15 cellular contexts compared by ENCODE assay signal in genomic region chr16:47047804-47048203, GRCh38.
DNase-seq lines count a peak whose midpoint lies in the region; ATAC-seq and TF ChIP-seq lines count a peak whose summit lies in the region.
"Had no signal": no experiment of that assay in that cellular context is flagged by ENCODE, and none has a peak within 500 bp of the region (broad histone marks: within the 10 kb centered on the region; RNA-seq: fewer than 3 reads in every experiment).

No MANE protein-coding gene starts in this region.

- H3K4me3 Mint-ChIP-seq in GM23338: no peak overlapping the region
- H3K4me3 Mint-ChIP-seq: CD14-positive monocyte; CD8-positive, alpha-beta T cell had no signal

- H2AFZ ChIP-seq in GM23338 (0 out of 2 replicates have a peak overlapping the region, but pooled peaks have one; percentile 32), OCI-LY3 (ENCODE audit: low read depth, low read length) (peak overlapping the region; percentile 18; the same call in 1 of the 2 replicates), neuronal stem cell (ENCODE audit: low read length) (no peak overlapping the region)

- H4K20me1 ChIP-seq in GM23338 (replicated peaks; ENCODE audit: insufficient read depth): no peaks in the 10 kb centered on the region
- no peaks in the 10 kb centered on the region for H4K20me1 ChIP-seq in OCI-LY3 (ENCODE audit: insufficient read depth, low read length)

- peaks cover 6% of the 10 kb centered on the region for H3K27me3 Mint-ChIP-seq in GM23338 (ENCODE audit: insufficient read depth, low read depth, poor library complexity)

- H3K4me3 ChIP-seq in GM23338: no peak overlapping the region
- peak overlapping the region; percentile 54 for H3K4me3 ChIP-seq in OCI-LY3 (ENCODE audit: low read length)
- no peak overlapping the region for H3K4me3 ChIP-seq in neuronal stem cell (ENCODE audit: low read length in 2 of 2)
- H3K4me3 ChIP-seq: A549, K562 had no signal

- no peak overlapping the region for H2BK120ac ChIP-seq in neuronal stem cell (ENCODE audit: low read depth, low read length)

- TF ChIP-seq CTCF in GM23338 (conservative IDR thresholded peaks at IDR 0.05; ENCODE audit: low read depth in 2 of 2): no peak
- TF ChIP-seq CTCF in OCI-LY3 (IDR thresholded peaks at IDR 0.05; ENCODE audit: low read depth, low read length): no peak

- no peaks in the 10 kb centered on the region for H3F3A ChIP-seq in GM23338 (replicated peaks; ENCODE audit: low read depth)

- no peak overlapping the region for H2BK12ac ChIP-seq in neuronal stem cell (ENCODE audit: low read length)

- H3K79me2 ChIP-seq in GM23338 (replicated peaks; ENCODE audit: insufficient read depth): no peaks in the 10 kb centered on the region
- H3K79me2 ChIP-seq in OCI-LY3 (ENCODE audit: low read length): no peaks in the 10 kb centered on the region

- H2AK5ac ChIP-seq in neuronal stem cell (ENCODE audit: low read depth, low read length): no peak overlapping the region

- no peak overlapping the region for H2BK5ac ChIP-seq in neuronal stem cell (ENCODE audit: low read length)

- no peak overlapping the region for H4K8ac ChIP-seq in neuronal stem cell (ENCODE audit: low read depth, low read length)

- peaks cover 2% of the 10 kb centered on the region; the same call in 1 of the 3 replicates for H3K9me3 Mint-ChIP-seq in GM23338
- H3K9me3 Mint-ChIP-seq: CD14-positive monocyte; CD8-positive, alpha-beta T cell had no signal

- H3K4me2 ChIP-seq in GM23338 (no peak overlapping the region), OCI-LY3 (ENCODE audit: low read length) (peak overlapping the region; percentile 78), neuronal stem cell (ENCODE audit: insufficient read depth, low read length, poor library complexity, severe bottlenecking) (no peak overlapping the region)
- H3K4me2 ChIP-seq: A549 had no signal

- H3K27me3 ChIP-seq in GM23338 (ENCODE audit: insufficient read depth): no peaks in the 10 kb centered on the region
- no peaks in the 10 kb centered on the region for H3K27me3 ChIP-seq in OCI-LY3 (ENCODE audit: low read depth, low read length)
- peaks cover 0 to 12% (median 0%) of the 10 kb centered on the region in 3 experiments for H3K27me3 ChIP-seq in neuronal stem cell (ENCODE audit: control insufficient read depth in 3 of 3, insufficient read depth in 3 of 3, low read depth in 1 of 3, low read length in 3 of 3)

- no peaks in the 10 kb centered on the region for H3K9me3 ChIP-seq in OCI-LY3 (ENCODE audit: insufficient read depth, low read length)
- no peaks in the 10 kb centered on the region for H3K9me3 ChIP-seq in neuronal stem cell (replicated peaks in 1 of 2; ENCODE audit: control insufficient read depth in 2 of 2, insufficient read depth in 1 of 2, low read depth in 1 of 2, low read length in 2 of 2)
- H3K9me3 ChIP-seq: A549, Caco-2 had no signal

- H2BK15ac ChIP-seq in neuronal stem cell (ENCODE audit: low read length): no peak overlapping the region

- peak overlapping the region; percentile 66 for H3K18ac ChIP-seq in neuronal stem cell (ENCODE audit: low read length)

- peaks cover 7% of the 10 kb centered on the region; the same call in 2 of the 3 replicates for H3K4me1 Mint-ChIP-seq in GM23338

- no peak overlapping the region for H3K14ac ChIP-seq in neuronal stem cell (ENCODE audit: low read length)

- no peaks in the 10 kb centered on the region for H3K9me2 ChIP-seq in GM23338 (ENCODE audit: insufficient read depth)

- H3K4me1 ChIP-seq in GM23338 (ENCODE audit: insufficient read depth) (no peaks in the 10 kb centered on the region), OCI-LY3 (ENCODE audit: low read length) (peaks cover 38% of the 10 kb centered on the region), neuronal stem cell (ENCODE audit: control insufficient read depth in 2 of 2, insufficient read depth in 1 of 2, low read depth in 1 of 2, low read length in 2 of 2) (peaks cover 9 to 10% of the 10 kb centered on the region in 2 donors)
- H3K4me1 ChIP-seq: A549, Caco-2 had no signal

- no peak overlapping the region for H4K91ac ChIP-seq in neuronal stem cell (ENCODE audit: low read depth, low read length, poor library complexity)

- peak overlapping the region; percentile 32; the same call in 1 of the 2 replicates for H3K9ac ChIP-seq in OCI-LY3 (ENCODE audit: low read length)
- no peak overlapping the region for H3K9ac ChIP-seq in neuronal stem cell (ENCODE audit: low read depth, low read length, poor library complexity)

- H3K27ac ChIP-seq in GM23338 (ENCODE audit: low read depth): no peak overlapping the region
- peak overlapping the region; percentile 78 for H3K27ac ChIP-seq in OCI-LY3 (ENCODE audit: low read length)
- H3K27ac ChIP-seq in neuronal stem cell (replicated peaks; ENCODE audit: low read length): no peak overlapping the region
- H3K27ac ChIP-seq: A549, HL-60 had no signal

- ATAC-seq in GM23338 (no peak), GM19035 (IDR thresholded peaks at IDR 0.05; ENCODE audit: unreplicated experiment) (no peak)
- ATAC-seq in stimulated activated naive CD8-positive, alpha-beta T cell treated with anti-CD3 and anti-CD28 coated beads, Interleukin-15, Interleukin-2, amounts not matched to agents 100 U/mL and 50 U/mL, for 24 hours: no peak
- ATAC-seq: A549; CD8-positive, alpha-beta T cell; K562 had no signal

- no peaks in the 10 kb centered on the region; the same call in 2 of the 3 replicates for H3K36me3 Mint-ChIP-seq in GM23338 (ENCODE audit: low read depth)
- H3K36me3 Mint-ChIP-seq: CD14-positive monocyte; CD8-positive, alpha-beta T cell had no signal

- no peak overlapping the region for H3K27ac Mint-ChIP-seq in GM23338
- H3K27ac Mint-ChIP-seq: CD8-positive, alpha-beta T cell had no signal

- DNase-seq in GM23338 (ENCODE audit: low spot score): no peak
- DNase-seq in neuronal stem cell (ENCODE audit: low spot score): no peak
- no peak for DNase-seq in COR-L47 (lab: John Stamatoyannopoulos, UW)
- no peak for DNase-seq in iPS-NIHi7 (ENCODE audit: extremely low spot score)
- DNase-seq in stimulated activated naive CD8-positive, alpha-beta T cell treated with anti-CD3 and anti-CD28 coated beads, Interleukin-15, Interleukin-2, amounts not matched to agents 100 U/mL and 50 U/mL, for 24 hours: no peak
- DNase-seq: Caco-2; CD8-positive, alpha-beta T cell; DND-41; GF-D8 had no signal

- WGBS in neuronal stem cell (ENCODE audit: extremely low coverage in 2 of 2, insufficient read length in 2 of 2, insufficient replicate concordance in 1 of 2), 2 donors: no CpG with 5 or more reads among the region's 3 CpGs

- H3K36me3 ChIP-seq in GM23338 (ENCODE audit: insufficient read depth) (no peaks in the 10 kb centered on the region), OCI-LY3 (replicated peaks; ENCODE audit: low read depth, low read length) (no peaks in the 10 kb centered on the region), neuronal stem cell (replicated peaks in 1 of 2; ENCODE audit: control insufficient read depth in 2 of 2, insufficient read depth in 2 of 2, low read length in 2 of 2) (no peaks in the 10 kb centered on the region)

- no peak overlapping the region for H3K23ac ChIP-seq in neuronal stem cell (ENCODE audit: low read depth, low read length, poor library complexity)

- H3K4ac ChIP-seq in neuronal stem cell (ENCODE audit: low read length): no peak overlapping the region

- no peaks in the 10 kb centered on the region for H3K79me1 ChIP-seq in neuronal stem cell (ENCODE audit: low read depth, low read length)

TF ChIP-seq in GM23338, 12 proteins besides CTCF, POLR2A, EP300 and RAD21 (continues in another document):
- TF ChIP-seq ZNF331 (CRISPR knock-in tag; IDR thresholded peaks at IDR 0.05; ENCODE audit: low read depth) (no peak), ZNF114 (CRISPR knock-in tag; IDR thresholded peaks at IDR 0.05) (no peak), STAT1 (IDR thresholded peaks at IDR 0.05; ENCODE audit: unreplicated experiment) (no peak), POLR2AphosphoS5 (IDR thresholded peaks at IDR 0.05; ENCODE audit: low read depth) (no peak), CREB1 (CRISPR knock-in tag; IDR thresholded peaks at IDR 0.05; ENCODE audit: low read depth) (no peak), JUNB (IDR thresholded peaks at IDR 0.05; ENCODE audit: unreplicated experiment) (no peak), ETS1 (IDR thresholded peaks at IDR 0.05) (no peak), EZH2phosphoT487 (IDR thresholded peaks at IDR 0.05; ENCODE audit: unreplicated experiment) (no peak), NANOG (IDR thresholded peaks at IDR 0.05; ENCODE audit: borderline replicate concordance) (no peak), EZH2 (IDR thresholded peaks at IDR 0.05; ENCODE audit: low read depth, unreplicated experiment) (no peak)
